Comparison of ENCODE assay signal across 1 cellular context in genomic region chr20:51562334-51563140, GRCh38.
TF ChIP-seq lines count a peak whose summit lies in the region.

No MANE protein-coding gene starts in this region.

TF ChIP-seq in liver, 16 proteins besides CTCF, POLR2A, EP300 and RAD21 (continued from another document):
- TF ChIP-seq REST (IDR thresholded peaks at IDR 0.05): no peak
- no peak for TF ChIP-seq SP1 (IDR thresholded peaks at IDR 0.05)
